Comparison of ENCODE assay signal across 19 cellular contexts in genomic region chr11:119012629-119013170, GRCh38. TPM values are rescaled to one million over a fixed set of nuclear protein-coding genes. Genes with fewer than 3 reads are reported as not detected.
A peak's percentile ranks its signal among the peaks of the same experiment; 100 is the strongest.
DNase-seq lines count a peak whose midpoint lies in the region; ATAC-seq and TF ChIP-seq lines count a peak whose summit lies in the region.
"Had no signal": no experiment of that assay in that cellular context is flagged by ENCODE, and none has a peak within 500 bp of the region (broad histone marks: within the 10 kb centered on the region; RNA-seq: fewer than 3 reads in every experiment).

No MANE protein-coding gene starts in this region.

- H3K36me3 Mint-ChIP-seq in CD4-positive, alpha-beta T cell (ENCODE audit: low read depth): peaks cover 93% of the 10 kb centered on the region
- peaks cover 32% of the 10 kb centered on the region for H3K36me3 Mint-ChIP-seq in mesothelial cell of epicardium

- POLR2A ChIA-PET in AG04450 (lab: Yijun Ruan, JAX) (interaction anchor here (0.6 to 0.7 kb wide), 2 partner anchors 34 to 101 kb away, joined by 3 to 4 read pairs; no protein-coding TSS in a partner anchor), SK-N-SH (lab: Yijun Ruan, JAX) (interaction anchor here (0.9 to 1.5 kb wide), 2 partner anchors 10 to 11 kb away, joined by 3 to 4 read pairs; no protein-coding TSS in a partner anchor), RWPE1 (lab: Yijun Ruan, JAX; ENCODE audit: low non-redundant PET) (no interaction called here)
- POLR2A ChIA-PET in CD4-positive, alpha-beta T cell (lab: Charles Lee): interaction anchor here (0.7 kb wide), 1 partner anchor 55 kb away, joined by 4 read pairs; the partner anchor contains the start of gene VPS11

- no peak for DNase-seq in AG04450 (ENCODE audit: low read depth, low spot score)
- DNase-seq in CD4-positive, alpha-beta T cell: no peak
- DNase-seq in SK-N-SH: no peak
- no peak for DNase-seq in mesothelial cell of epicardium (ENCODE audit: low spot score in 2 of 2, unreplicated experiment in 2 of 2)
- no peak for DNase-seq in RWPE1 (ENCODE audit: low spot score)
- DNase-seq: anterior cingulate cortex; effector memory CD8-positive, alpha-beta T cell; heart left ventricle; NCI-H187 treated with DMSO at 0.1 percent for 48 hours; NCI-H446 treated with DMSO at 0.1 percent for 48 hours; psoas muscle; T1000; tibial artery had no signal

- H3K79me2 ChIP-seq in SK-N-SH (ENCODE audit: insufficient read depth): peaks cover 41% of the 10 kb centered on the region

- H3K27me3 Mint-ChIP-seq in CD4-positive, alpha-beta T cell: no peaks in the 10 kb centered on the region
- H3K27me3 Mint-ChIP-seq in mesothelial cell of epicardium (ENCODE audit: low read depth): no peaks in the 10 kb centered on the region
- H3K27me3 Mint-ChIP-seq: effector memory CD8-positive, alpha-beta T cell had no signal

- 83% methylated on average over 3 of the region's 3 CpGs for WGBS in SK-N-SH (ENCODE audit: low lambda C conversion rate)

- H3F3A ChIP-seq in SK-N-SH (replicated peaks; ENCODE audit: insufficient read depth): peaks cover 49% of the 10 kb centered on the region

- H3K9me2 ChIP-seq in SK-N-SH: no peaks in the 10 kb centered on the region

- peaks cover 52 to 53% of the 10 kb centered on the region in 2 experiments for H3K36me3 ChIP-seq in SK-N-SH (replicated peaks in 1 of 2; ENCODE audit: control insufficient read depth in 1 of 2, insufficient read depth in 2 of 2, low read length in 1 of 2)

- no peak for TF ChIP-seq CTCF in AG04450 (IDR thresholded peaks at IDR 0.05; ENCODE audit: low read depth, low read length)
- TF ChIP-seq CTCF in CD4-positive, alpha-beta T cell (IDR thresholded peaks at IDR 0.05): no peak
- TF ChIP-seq CTCF in SK-N-SH (IDR thresholded peaks at IDR 0.05): no peak
- TF ChIP-seq CTCF in mesothelial cell of epicardium (IDR thresholded peaks at IDR 0.05; ENCODE audit: unreplicated experiment): no peak
- no peak for TF ChIP-seq CTCF in RWPE1 (conservative IDR thresholded peaks at IDR 0.05; ENCODE audit: low read depth)

- no peaks in the 10 kb centered on the region for H3K9me3 Mint-ChIP-seq in CD4-positive, alpha-beta T cell
- H3K9me3 Mint-ChIP-seq in mesothelial cell of epicardium: no peaks in the 10 kb centered on the region
- H3K9me3 Mint-ChIP-seq: effector memory CD8-positive, alpha-beta T cell had no signal

- peaks cover 12 to 13% of the 10 kb centered on the region in 2 experiments; a peak in 3 of 4 replicates for H3K4me1 ChIP-seq in SK-N-SH (ENCODE audit: control insufficient read depth in 1 of 2, insufficient read depth in 2 of 2, low read depth in 1 of 2, low read length in 1 of 2)

- H3K9ac ChIP-seq in SK-N-SH: no peak overlapping the region

- no peak overlapping the region for H2AFZ ChIP-seq in SK-N-SH (ENCODE audit: low read depth)

- no peak overlapping the region for H3K4me3 Mint-ChIP-seq in CD4-positive, alpha-beta T cell
- H3K4me3 Mint-ChIP-seq in mesothelial cell of epicardium: no peak overlapping the region
- H3K4me3 Mint-ChIP-seq: effector memory CD8-positive, alpha-beta T cell had no signal

- no peaks in the 10 kb centered on the region for H3K9me3 ChIP-seq in AG04450 (ENCODE audit: control insufficient read depth, insufficient read depth, low read length)
- no peaks in the 10 kb centered on the region for H3K9me3 ChIP-seq in CD4-positive, alpha-beta T cell (ENCODE audit: control insufficient read depth, low read length)
- H3K9me3 ChIP-seq in SK-N-SH: no peaks in the 10 kb centered on the region
- H3K9me3 ChIP-seq: heart left ventricle, psoas muscle, tibial artery had no signal

- no peak for TF ChIP-seq EP300 in SK-N-SH (IDR thresholded peaks at IDR 0.05; ENCODE audit: borderline replicate concordance in 1 of 2, low read depth in 1 of 2, low read length in 1 of 2)

- peaks cover 36% of the 10 kb centered on the region for H3K4me1 Mint-ChIP-seq in CD4-positive, alpha-beta T cell (ENCODE audit: low read depth)
- peaks cover 6% of the 10 kb centered on the region for H3K4me1 Mint-ChIP-seq in mesothelial cell of epicardium

- H3K4me3 ChIP-seq in AG04450 (ENCODE audit: low read depth, low read length) (no peak overlapping the region), SK-N-SH (ENCODE audit: low read depth in 2 of 2, low read length in 1 of 2) (no peak overlapping the region)
- H3K4me3 ChIP-seq: heart left ventricle, lung, psoas muscle, tibial artery had no signal

- CTCF ChIA-PET in AG04450 (lab: Charles Lee): no interaction called here
- CTCF ChIA-PET in CD4-positive, alpha-beta T cell (lab: Charles Lee): no interaction called here
- CTCF ChIA-PET in SK-N-SH (lab: Yijun Ruan, JAX): interaction anchor here (0.8 to 2.0 kb wide), 2 partner anchors 8 to 15 kb away, joined by 3 to 4 read pairs; partner anchors contain the start of gene CENATAC
- CTCF ChIA-PET in RWPE1 (lab: Yijun Ruan, JAX): interaction anchor here (0.5 kb wide), 1 partner anchor 19 kb away, joined by 5 read pairs; no protein-coding TSS in a partner anchor

- no peaks in the 10 kb centered on the region for H3K27me3 ChIP-seq in AG04450 (ENCODE audit: control insufficient read depth, insufficient read depth, low read length)
- H3K27me3 ChIP-seq in CD4-positive, alpha-beta T cell (ENCODE audit: control insufficient read depth, insufficient read depth, low read length): no peaks in the 10 kb centered on the region
- no peaks in the 10 kb centered on the region for H3K27me3 ChIP-seq in SK-N-SH (ENCODE audit: insufficient read depth)
- H3K27me3 ChIP-seq: heart left ventricle, tibial artery had no signal

- peak overlapping the region; percentile 19 for H3K27ac Mint-ChIP-seq in CD4-positive, alpha-beta T cell
- peak overlapping the region; percentile 26 for H3K27ac Mint-ChIP-seq in mesothelial cell of epicardium

- peak overlapping the region; percentile 21 for H3K27ac ChIP-seq in AG04450 (ENCODE audit: low read depth, low read length)
- no peak overlapping the region for H3K27ac ChIP-seq in CD4-positive, alpha-beta T cell (ENCODE audit: low read depth, low read length)
- no peak overlapping the region; a peak in 1 of 4 replicates for H3K27ac ChIP-seq in SK-N-SH (ENCODE audit: low read depth in 2 of 2, low read length in 1 of 2)
- no peak overlapping the region for H3K27ac ChIP-seq in RWPE1
- H3K27ac ChIP-seq: C4-2B, heart left ventricle, psoas muscle, tibial artery had no signal

- H4K20me1 ChIP-seq in SK-N-SH (ENCODE audit: insufficient read depth): peaks cover 11% of the 10 kb centered on the region

- no peak for TF ChIP-seq RAD21 in SK-N-SH (IDR thresholded peaks at IDR 0.05; ENCODE audit: low read length)

- no peak for ATAC-seq in CD4-positive, alpha-beta T cell (ENCODE audit: poor library complexity)
- ATAC-seq in HG03175 (IDR thresholded peaks at IDR 0.05; ENCODE audit: unreplicated experiment) (no peak), HG03342 (IDR thresholded peaks at IDR 0.05; ENCODE audit: unreplicated experiment) (no peak)
- ATAC-seq: effector memory CD8-positive, alpha-beta T cell; heart left ventricle; psoas muscle had no signal

- H3K4me2 ChIP-seq in SK-N-SH: no peak overlapping the region

- intact Hi-C loops in CD4-positive, alpha-beta T cell (cut with DNase I, micrococcal nuclease): no loop called here

TF ChIP-seq in SK-N-SH, 30 proteins besides CTCF, POLR2A, EP300 and RAD21 (continues in another document):
- TF ChIP-seq FOSL2 (IDR thresholded peaks at IDR 0.05; ENCODE audit: borderline replicate concordance, low read depth) (no peak), JUND (IDR thresholded peaks at IDR 0.05) (no peak; the same call in 1 of the 2 replicates), POLR2AphosphoS5 (IDR thresholded peaks at IDR 0.05; ENCODE audit: low read depth, low read length) (peak; percentile 37), GABPA (IDR thresholded peaks at IDR 0.05; ENCODE audit: low read depth) (no peak), RFX5 (IDR thresholded peaks at IDR 0.05; ENCODE audit: low read length) (no peak)

RNA-seq across cellular contexts. Expression of gene RPS25, which starts 5.4 kb away (rescaled TPM):
- 819 and 1,059 TPM in 2 replicates for polyA plus RNA-seq in AG04450 (2011; rRNA removed)
- 64.7 and 89.9 TPM in 2 replicates for polyA minus RNA-seq in AG04450 (2011; rRNA and poly(A)+ RNA removed)
- 1,000 to 10,000 TPM; 2,261 to 2,296 TPM for total RNA-seq in CD4-positive, alpha-beta T cell
- 2,335 and 2,688 TPM in 2 replicates for polyA plus RNA-seq in SK-N-SH (2012; rRNA removed)
- polyA plus RNA-seq in SK-N-SH (2012; cell fraction: cytosol; rRNA removed): 3,219 and 4,860 TPM in 2 replicates
- polyA plus RNA-seq in SK-N-SH (2012; cell fraction: nucleus; rRNA removed): 490 and 600 TPM in 2 replicates
- total RNA-seq in mesothelial cell of epicardium: 1,201 to 1,234 TPM (median 1,218 TPM) in 3 replicates

RNA-seq across cellular contexts. Expression of gene TRAPPC4, which starts 5.9 kb away (rescaled TPM):
- polyA plus RNA-seq in AG04450 (2011; rRNA removed): 95.3 and 100 TPM in 2 replicates
- 43.9 and 58.3 TPM in 2 replicates for polyA minus RNA-seq in AG04450 (2011; rRNA and poly(A)+ RNA removed)
- total RNA-seq in CD4-positive, alpha-beta T cell: 100 to 1,000 TPM; 101 to 106 TPM
- polyA plus RNA-seq in SK-N-SH (2012; rRNA removed): 299 and 368 TPM in 2 replicates
- 280 and 301 TPM in 2 replicates for polyA plus RNA-seq in SK-N-SH (2012; cell fraction: cytosol; rRNA removed)
- polyA plus RNA-seq in SK-N-SH (2012; cell fraction: nucleus; rRNA removed): 172 and 215 TPM in 2 replicates
- 53.9 to 56.5 TPM (median 54.5 TPM) in 3 replicates for total RNA-seq in mesothelial cell of epicardium

RNA-seq across cellular contexts. Expression of gene CENATAC, which starts 14.8 kb away (rescaled TPM):
- polyA plus RNA-seq in AG04450 (2011; rRNA removed) (11.4 and 13.5 TPM in 2 replicates), SK-N-SH (2012; rRNA removed) (16.0 and 19.8 TPM in 2 replicates)
- 8.0 and 8.4 TPM in 2 replicates for polyA minus RNA-seq in AG04450 (2011; rRNA and poly(A)+ RNA removed)
- total RNA-seq in CD4-positive, alpha-beta T cell: 100 to 1,000 TPM; 121 to 122 TPM
- 5.4 and 6.3 TPM in 2 replicates for polyA plus RNA-seq in SK-N-SH (2012; cell fraction: cytosol; rRNA removed)
- 103 and 135 TPM in 2 replicates for polyA plus RNA-seq in SK-N-SH (2012; cell fraction: nucleus; rRNA removed)
- total RNA-seq in mesothelial cell of epicardium: 65.7 to 69.1 TPM (median 66.3 TPM) in 3 replicates

RNA-seq across cellular contexts. Expression of gene SLC37A4, which starts 18.0 kb away (rescaled TPM):
- 12.5 and 14.9 TPM in 2 replicates for polyA plus RNA-seq in AG04450 (2011; rRNA removed)
- polyA minus RNA-seq in AG04450 (2011; rRNA and poly(A)+ RNA removed): 12.6 and 16.7 TPM in 2 replicates
- total RNA-seq in CD4-positive, alpha-beta T cell: 1 to 10 TPM; 5.2 to 6.6 TPM
- 21.8 and 22.1 TPM in 2 replicates for polyA plus RNA-seq in SK-N-SH (2012; rRNA removed)
- polyA plus RNA-seq in SK-N-SH (2012; cell fraction: cytosol; rRNA removed): 12.6 and 17.4 TPM in 2 replicates
- polyA plus RNA-seq in SK-N-SH (2012; cell fraction: nucleus; rRNA removed): 48.3 and 61.6 TPM in 2 replicates
- 29.6 to 35.3 TPM (median 33.2 TPM) in 3 replicates for total RNA-seq in mesothelial cell of epicardium

RNA-seq across cellular contexts. Expression of gene FOXR1, which starts 41.1 kb away (rescaled TPM):
- not detected in 2 replicates for polyA plus RNA-seq in AG04450 (2011; rRNA removed)
- polyA minus RNA-seq in AG04450 (2011; rRNA and poly(A)+ RNA removed): not detected in 2 replicates
- not detected for total RNA-seq in CD4-positive, alpha-beta T cell
- not detected in 2 replicates for polyA plus RNA-seq in SK-N-SH (2012; rRNA removed)
- polyA plus RNA-seq in SK-N-SH (2012; cell fraction: cytosol; rRNA removed): not detected in 2 replicates
- not detected in 2 replicates for polyA plus RNA-seq in SK-N-SH (2012; cell fraction: nucleus; rRNA removed)
- total RNA-seq in mesothelial cell of epicardium: not detected in 3 replicates
- total RNA-seq: cerebellum, fibroblast of lung, heart left ventricle, lung, psoas muscle had no signal
- polyA plus RNA-seq: fibroblast of lung, heart left ventricle, lung, psoas muscle had no signal

Comparison
In these comparisons a context has a peak if more than half of its experiments do, and no peak if none do; other contexts are left out.
1. CTCF ChIA-PET loops: an anchor here in SK-N-SH (0.8 to 2.0 kb wide) and RWPE1 (0.5 kb wide); none called in AG04450 and CD4-positive, alpha-beta T cell.